ENCODE assay signal across 11 cellular contexts in genomic region chr3:46982581-46982980, GRCh38. TPM values are rescaled to one million over a fixed set of nuclear protein-coding genes. Genes with fewer than 3 reads are reported as not detected.
DNase-seq lines count a peak whose midpoint lies in the region; FAIRE-seq and TF ChIP-seq lines count a peak whose summit lies in the region.
"Had no signal": no experiment of that assay in that cellular context is flagged by ENCODE, and none has a peak within 500 bp of the region (broad histone marks: within the 10 kb centered on the region; RNA-seq: fewer than 3 reads in every experiment).

No MANE protein-coding gene starts in this region.

- H3K36me3 ChIP-seq in CD4-positive, alpha-beta memory T cell (ENCODE audit: insufficient read depth, low read length): no peaks in the 10 kb centered on the region
- H3K36me3 ChIP-seq in Loucy (ENCODE audit: insufficient read depth, low read length) (no peaks in the 10 kb centered on the region), osteoblast (ENCODE audit: insufficient read depth, low read length) (no peaks in the 10 kb centered on the region)

- peaks cover 0 to 17% of the 10 kb centered on the region in 2 donors for H3K36me3 Mint-ChIP-seq in CD4-positive, alpha-beta memory T cell

- no peak for FAIRE-seq in D721Med (lab: Jason Lieb, UNC)
- FAIRE-seq: K562 had no signal

- no peaks in the 10 kb centered on the region for H3K9me3 ChIP-seq in CD4-positive, alpha-beta memory T cell (ENCODE audit: control insufficient read depth in 1 of 2, low read length in 2 of 2)
- no peaks in the 10 kb centered on the region for H3K9me3 ChIP-seq in Loucy (ENCODE audit: insufficient read depth, low read depth, low read length)
- H3K9me3 ChIP-seq in osteoblast (ENCODE audit: low read depth, low read length): no peaks in the 10 kb centered on the region

- H3F3A ChIP-seq in Loucy (ENCODE audit: low read depth): no peaks in the 10 kb centered on the region

- TF ChIP-seq CTCF in Loucy (conservative IDR thresholded peaks at IDR 0.05; ENCODE audit: low read length): no peak
- TF ChIP-seq CTCF in osteoblast (IDR thresholded peaks at IDR 0.05; ENCODE audit: extremely low read depth, low read depth, low read length): no peak
- TF ChIP-seq CTCF in D721Med (IDR thresholded peaks at IDR 0.05; ENCODE audit: insufficient read depth, missing control alignments): no peak

- H3K27me3 ChIP-seq in CD4-positive, alpha-beta memory T cell (ENCODE audit: insufficient read depth, low read length): no peaks in the 10 kb centered on the region
- H3K27me3 ChIP-seq in Loucy (ENCODE audit: insufficient read depth, low read length, poor library complexity, severe bottlenecking) (no peaks in the 10 kb centered on the region), osteoblast (ENCODE audit: insufficient read depth, low read length) (no peaks in the 10 kb centered on the region)

- H3K4me3 Mint-ChIP-seq in CD4-positive, alpha-beta memory T cell: peak overlapping the region; percentile 3 to 75 (median 65)

- no peaks in the 10 kb centered on the region for H3K9me3 Mint-ChIP-seq in CD4-positive, alpha-beta memory T cell

- H3K27ac ChIP-seq in CD4-positive, alpha-beta memory T cell (ENCODE audit: low read depth, low read length): peak overlapping the region; percentile 91
- H3K27ac ChIP-seq in epithelial cell of prostate: peak overlapping the region; percentile 91
- H3K27ac ChIP-seq in osteoblast (ENCODE audit: low read depth, low read length): no peak overlapping the region

- POLR2A ChIA-PET in CD4-positive, alpha-beta memory T cell (lab: Charles Lee; ENCODE audit: partially characterized antibody): interaction anchor here (1.0 to 8.9 kb wide), 4 partner anchors 16 to 52 kb away, joined by 3 to 116 read pairs (median 26); no protein-coding TSS in a partner anchor

- CTCF ChIA-PET in CD4-positive, alpha-beta memory T cell (lab: Charles Lee; ENCODE audit: partially characterized antibody): interaction anchor here (0.5 to 1.9 kb wide), 4 partner anchors 9 to 18 kb away, joined by 3 to 14 read pairs (median 3); no protein-coding TSS in a partner anchor

- no peaks in the 10 kb centered on the region for H4K20me1 ChIP-seq in Loucy (ENCODE audit: insufficient read depth, low read length, poor library complexity, severe bottlenecking)
- H4K20me1 ChIP-seq in osteoblast (ENCODE audit: insufficient read depth, low read length): no peaks in the 10 kb centered on the region

- no peaks in the 10 kb centered on the region for H3K9me2 ChIP-seq in Loucy (replicated peaks; ENCODE audit: low read depth, low read length)

- peak overlapping the region; percentile 99 for H3K9ac ChIP-seq in Loucy (ENCODE audit: low read depth, low read length, poor library complexity, severe bottlenecking)

- intact Hi-C loops in CD4-positive, alpha-beta memory T cell (cut with micrococcal nuclease): no loop called here

- H3K79me2 ChIP-seq in Loucy (ENCODE audit: insufficient read depth, low read length) (peaks cover 92% of the 10 kb centered on the region), osteoblast (ENCODE audit: insufficient read depth, low read length) (no peaks in the 10 kb centered on the region)

- H2AFZ ChIP-seq in Loucy (ENCODE audit: low read length) (no peak overlapping the region), osteoblast (ENCODE audit: low read length) (no peak overlapping the region)

- H3K4me3 ChIP-seq in CD4-positive, alpha-beta memory T cell (ENCODE audit: low read length in 2 of 2): no peak overlapping the region
- H3K4me3 ChIP-seq in Loucy (ENCODE audit: low read length, poor library complexity, severe bottlenecking): peak overlapping the region; percentile 87
- H3K4me3 ChIP-seq in osteoblast (ENCODE audit: insufficient read depth, low read length): no peak overlapping the region
- H3K4me3 ChIP-seq: K562 had no signal

- peaks cover 89% of the 10 kb centered on the region for H3K4me1 ChIP-seq in CD4-positive, alpha-beta memory T cell (ENCODE audit: insufficient read depth, low read length)
- H3K4me1 ChIP-seq in Loucy (ENCODE audit: insufficient read depth, low read length, poor library complexity, severe bottlenecking): peaks cover 78% of the 10 kb centered on the region
- peaks cover 4% of the 10 kb centered on the region for H3K4me1 ChIP-seq in osteoblast (ENCODE audit: insufficient read depth, low read length)

- H3K27ac Mint-ChIP-seq in CD4-positive, alpha-beta memory T cell: peak overlapping the region; percentile 68 to 96 (median 88)

- H3K4me1 Mint-ChIP-seq in CD4-positive, alpha-beta memory T cell: peaks cover 55 to 88% (median 72%) of the 10 kb centered on the region in 4 donors

- H3K27me3 Mint-ChIP-seq in CD4-positive, alpha-beta memory T cell: no peaks in the 10 kb centered on the region

- peak in 1 of 5 donors; percentile 22 for DNase-seq in CD4-positive, alpha-beta memory T cell
- DNase-seq in epithelial cell of prostate (ENCODE audit: low read depth, low spot score) (no peak), osteoblast (ENCODE audit: insufficient read length, low spot score, missing footprints) (peak; percentile 90), D721Med (ENCODE audit: insufficient read length, low spot score) (no peak), OCI-M1 (lab: John Stamatoyannopoulos, UW) (no peak), HPDE6-E6E7 (ENCODE audit: extremely low spot score) (no peak)
- DNase-seq: NCI-H2081; stimulated activated CD8-positive, alpha-beta memory T cell treated with anti-CD3 and anti-CD28 coated beads, Interleukin-4, amount 100 ng/mL, for 48 hours; T1000 had no signal

- H3K4me2 ChIP-seq in Loucy (ENCODE audit: low read depth, low read length, poor library complexity, severe bottlenecking) (peak overlapping the region; percentile 89), osteoblast (ENCODE audit: insufficient read depth, low read length) (no peak overlapping the region)

RNA-seq across cellular contexts. Expression of gene NBEAL2, which starts 3.1 kb away (rescaled TPM):
- 100 to 1,000 TPM; 144 to 147 TPM for total RNA-seq in CD4-positive, alpha-beta memory T cell
- polyA plus RNA-seq in CD4-positive, alpha-beta memory T cell: 10 to 100 TPM in 1 of 2 donors, 1 to 10 TPM in 1; 4.5 to 16.0 TPM
- 2.1 and 4.3 TPM in 2 replicates for total RNA-seq in osteoblast

RNA-seq across cellular contexts. Expression of gene CCDC12, which starts 6.0 kb away (rescaled TPM):
- total RNA-seq in CD4-positive, alpha-beta memory T cell: 10 to 100 TPM; 59.3 to 59.4 TPM
- 100 to 1,000 TPM in 1 of 2 donors, 10 to 100 TPM in 1; 86.5 to 102 TPM for polyA plus RNA-seq in CD4-positive, alpha-beta memory T cell
- total RNA-seq in osteoblast: 17.4 and 20.6 TPM in 2 replicates

Comparison
In these comparisons a context has a peak if more than half of its experiments do, and no peak if none do; other contexts are left out.
1. RNA of gene NBEAL2, which starts 3.1 kb away (total RNA-seq): 144 to 147 TPM in CD4-positive, alpha-beta memory T cell; 2.1 to 4.3 TPM in osteoblast; every median in the first group is over 10 times any median in the second.